ENCODE assay signal across 31 cellular contexts in genomic region chr1:162376754-162377153, GRCh38. TPM values are rescaled to one million over a fixed set of nuclear protein-coding genes. Genes with fewer than 3 reads are reported as not detected.
"Had no signal": no experiment of that assay in that cellular context is flagged by ENCODE, and none has a peak within 500 bp of the region (broad histone marks: within the 10 kb centered on the region; RNA-seq: fewer than 3 reads in every experiment).

Gene SPATA46 (minus strand): TSS chr1:162376854. CDS start chr1:162376790, 64 bp downstream.

- H2AFZ ChIP-seq: parathyroid adenoma had no signal

- H3K9ac ChIP-seq: parathyroid adenoma had no signal

- H3K27me3 ChIP-seq: gastrocnemius medialis, right atrium auricular region, stomach, tibial artery had no signal

- FAIRE-seq: keratinocyte had no signal

- DNase-seq: cortex of kidney; effector memory CD8-positive, alpha-beta T cell; foreskin fibroblast; gastrocnemius medialis; naive B cell; stimulated activated CD4-positive, alpha-beta T cell treated with anti-CD3 and anti-CD28 coated beads, Interleukin-2, amount 100 ng/mL, for 24 hours; stimulated activated CD4-positive, alpha-beta T cell treated with anti-CD3 and anti-CD28 coated beads, Interleukin-4, amount 100 ng/mL, for 24 hours; stimulated activated naive CD4-positive, alpha-beta T cell treated with Interleukin-2 at 50 U/mL for 16 hours had no signal

- H3K9me3 ChIP-seq: gastrocnemius medialis, mucosa of descending colon, prostate gland, right atrium auricular region, stomach, tibial artery had no signal

- H3K4me3 ChIP-seq: gastrocnemius medialis, lung, mucosa of descending colon, prostate gland, right atrium auricular region, stomach, tibial artery had no signal

- H3K4me1 ChIP-seq: gastrocnemius medialis, parathyroid adenoma, prostate gland, right atrium auricular region, tibial artery had no signal

- ATAC-seq: effector memory CD8-positive, alpha-beta T cell; esophagus mucosa; gastrocnemius medialis; mucosa of descending colon; natural killer cell treated with Interleukin-12 subunit alpha and Interleukin-12 subunit beta and Interleukin-15 and Interleukin-18, amount 100 ng/mL, for 72 hours; sciatic nerve; stimulated activated effector memory CD8-positive, alpha-beta T cell treated with anti-CD3 and anti-CD28 coated beads, Interleukin-12 subunit alpha, Interleukin-12 subunit beta, amount 100 ng/mL, for 72 hours had no signal

- H3K79me2 ChIP-seq: parathyroid adenoma had no signal

- H3K36me3 ChIP-seq: gastrocnemius medialis, prostate gland, right atrium auricular region had no signal

- H3K27ac ChIP-seq: epithelial cell of prostate, gastrocnemius medialis, parathyroid adenoma, prostate gland, right atrium auricular region, stomach, tibial artery had no signal

RNA-seq across cellular contexts. Expression of gene SPATA46, which starts in this region (rescaled TPM):
- total RNA-seq: dermis microvascular lymphatic vessel endothelial cell; esophagus mucosa; glomerular endothelial cell; liver; lung; mesothelial cell of epicardium; mucosa of descending colon; natural killer cell treated with Interleukin-12 subunit alpha and Interleukin-12 subunit beta and Interleukin-15 and Interleukin-18, amount 100 ng/mL, for 72 hours; neural crest cell; osteoblast; right atrium auricular region; sciatic nerve; skeletal muscle tissue; stomach; subcutaneous adipose tissue; temporal lobe; urinary bladder had no signal
- polyA plus RNA-seq: keratinocyte, lung, stomach, urinary bladder had no signal
